In the genomic region with DNA sequence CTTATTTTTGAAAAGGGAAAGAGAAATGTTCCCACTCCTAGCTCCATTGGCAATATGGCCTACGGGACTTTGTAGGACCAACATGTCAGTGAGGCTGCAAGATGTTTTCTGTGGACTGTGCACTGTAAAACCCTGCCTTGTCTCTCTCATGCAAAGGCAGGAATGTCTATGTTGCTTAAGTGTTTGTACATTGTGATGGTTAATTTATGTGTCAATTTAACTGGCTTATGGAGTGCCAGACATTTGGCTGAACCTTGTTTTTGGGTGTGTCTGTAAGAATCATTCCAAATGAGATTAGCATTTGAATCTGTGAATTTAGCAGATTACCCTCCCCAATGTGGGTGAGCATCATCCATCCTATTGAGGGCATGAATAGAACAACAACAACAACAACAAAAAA, we compare ENCODE assay signal across 33 cellular contexts. TPM values are rescaled to one million over a fixed set of nuclear protein-coding genes. Genes with fewer than 3 reads are reported as not detected.
"Had no signal": no experiment of that assay in that cellular context is flagged by ENCODE, and none has a peak within 500 bp of the region (broad histone marks: within the 10 kb centered on the region; RNA-seq: fewer than 3 reads in every experiment).

No MANE protein-coding gene starts in this region.

- DNase-seq: activated B cell treated with CpG ODN at 0.5 μM for 24 hours; activated CD4-positive, alpha-beta memory T cell treated with anti-CD3 and anti-CD28 coated beads for 36 hours; activated CD4-positive, alpha-beta T cell treated with anti-CD3 and anti-CD28 coated beads for 4 hours; activated CD4-positive, alpha-beta T cell treated with anti-CD3 and anti-CD28 coated beads, Interleukin-2, amount 10 ng/mL, durations not matched to agents 24 days and 14 days; activated CD4-positive, alpha-beta T cell treated with anti-CD3 and anti-CD28 coated beads, Interleukin-2, amount 50 U/mL, for 1 hour; activated CD4-positive, alpha-beta T cell treated with anti-CD3 and anti-CD28 coated beads, Interleukin-2, amount 50 U/mL, for 4 hours; activated CD4-positive, CD25-positive, alpha-beta regulatory T cell treated with anti-CD3 and anti-CD28 coated beads, Interleukin-2, amount 50 U/mL, for 72 hours; activated CD8-positive, alpha-beta memory T cell treated with anti-CD3 and anti-CD28 coated beads, Interleukin-2, amount 50 U/mL, for 4 hours; activated CD8-positive, alpha-beta T cell treated with anti-CD3 and anti-CD28 coated beads for 36 hours; activated effector memory CD4-positive, alpha-beta T cell treated with anti-CD3 and anti-CD28 coated beads, Interleukin-2, amount 50 U/mL, for 16 hours; activated gamma-delta T cell treated with Interleukin-2 at 50 U/mL for 16 hours; activated naive CD4-positive, alpha-beta T cell; activated naive CD4-positive, alpha-beta T cell treated with anti-CD3 and anti-CD28 coated beads for 36 hours; activated naive CD4-positive, alpha-beta T cell treated with anti-CD3 and anti-CD28 coated beads, Interleukin-2, amount 50 U/mL, for 16 hours; activated naive CD8-positive, alpha-beta T cell treated with anti-CD3 and anti-CD28 coated beads for 36 hours; activated T-cell treated with anti-CD3 and anti-CD28 coated beads for 4 hours; activated T-cell treated with anti-CD3 and anti-CD28 coated beads, Interleukin-2, amount 50 U/mL, for 1 hour; activated T-cell treated with anti-CD3 and anti-CD28 coated beads, Interleukin-2, amount 50 U/mL, for 4 hours; activated T-cell treated with anti-CD3 and anti-CD28 coated beads, Interleukin-2, amount 50 U/mL, for 72 hours; adrenal gland; amniotic stem cell; caudate nucleus; cerebellar nuclear complex; colonic mucosa; T-helper 2 cell; T-helper 9 cell had no signal

- H3K4me1 ChIP-seq: adrenal gland, colonic mucosa had no signal

- H3K27ac ChIP-seq: adrenal gland, ascending aorta, cardiac muscle cell, colonic mucosa, VCaP had no signal

- H3K4me3 ChIP-seq: adrenal gland, ascending aorta, cardiac muscle cell, colonic mucosa had no signal

- FAIRE-seq: bronchial epithelial cell, TTC549 had no signal

- H3K27me3 ChIP-seq: adrenal gland, ascending aorta, cardiac muscle cell, colonic mucosa had no signal

- H3K9me3 ChIP-seq: adrenal gland, ascending aorta, colonic mucosa had no signal

- H3K36me3 ChIP-seq: adrenal gland, ascending aorta, cardiac muscle cell, colonic mucosa had no signal

RNA-seq across cellular contexts. Expression of a gene that starts 4.1 kb away (rescaled TPM):
- total RNA-seq: activated CD4-positive, alpha-beta T cell treated with anti-CD3 and anti-CD28 coated beads, Interleukin-2, amount 10 ng/mL, durations not matched to agents 24 days and 14 days; activated CD8-positive, alpha-beta memory T cell treated with anti-CD3 and anti-CD28 coated beads for 36 hours; activated CD8-positive, alpha-beta T cell treated with anti-CD3 and anti-CD28 coated beads for 36 hours; activated naive CD4-positive, alpha-beta T cell treated with anti-CD3 and anti-CD28 coated beads for 36 hours; activated naive CD8-positive, alpha-beta T cell treated with anti-CD3 and anti-CD28 coated beads for 36 hours; activated T-helper 1 cell treated with anti-CD3 and anti-CD28 coated beads, Interleukin-12 subunit alpha, Interleukin-12 subunit beta, Interleukin-2, Interleukin-4 antibody, amounts not matched to agents 30 ng/mL and 10 ng/mL and 1 ng/mL, durations not matched to agents 14 hours and 24 hours and 36 hours had no signal
